ENCODE assay signal across 8 cellular contexts in the genomic region with DNA sequence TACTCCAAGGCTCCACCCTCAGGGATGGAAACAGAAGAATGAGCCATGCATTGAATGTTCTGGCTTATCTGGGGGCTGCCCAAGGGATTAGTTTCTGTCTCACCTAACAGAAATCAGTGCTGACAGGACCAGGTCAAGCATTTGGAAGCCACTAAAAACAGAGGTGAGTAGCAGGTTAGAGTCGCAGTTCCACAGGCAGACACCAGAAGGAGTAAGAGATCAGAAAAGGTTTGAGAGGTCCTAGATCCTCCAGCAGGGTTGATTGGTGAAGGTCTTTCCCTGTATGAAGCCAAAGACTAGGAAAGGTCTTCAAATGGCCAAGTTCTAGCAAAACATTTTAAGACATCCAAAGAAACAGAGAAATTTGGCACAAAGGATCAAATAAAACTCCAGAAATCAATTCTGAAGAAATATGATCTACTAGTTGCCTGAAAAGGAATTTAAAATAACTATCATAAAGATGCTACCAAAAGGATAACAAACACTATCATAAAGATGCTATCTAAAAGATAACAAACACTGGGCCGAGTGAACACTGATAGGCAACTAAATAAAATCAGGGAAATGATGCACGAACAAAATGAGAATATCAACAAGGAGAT. TPM values are rescaled to one million over a fixed set of nuclear protein-coding genes. Genes with fewer than 3 reads are reported as not detected.
DNase-seq lines count a peak whose midpoint lies in the region; ATAC-seq and TF ChIP-seq lines count a peak whose summit lies in the region.

No MANE protein-coding gene starts in this region.

- H3K36me3 ChIP-seq in OCI-LY7 (ENCODE audit: insufficient read depth, low read length): peaks cover 28% of the 10 kb centered on the region
- H3K36me3 ChIP-seq in hepatocyte (replicated peaks; ENCODE audit: insufficient read depth, low read depth): no peaks in the 10 kb centered on the region

- H3K79me2 ChIP-seq in OCI-LY7 (ENCODE audit: insufficient read depth, low read depth, low read length) (no peaks in the 10 kb centered on the region), hepatocyte (no peaks in the 10 kb centered on the region)

- H3K27ac ChIP-seq in HL-60 (replicated peaks) (no peak overlapping the region), OCI-LY7 (ENCODE audit: low read depth, low read length, poor library complexity, severe bottlenecking) (no peak overlapping the region), hepatocyte (no peak overlapping the region)

- ATAC-seq in HG02840 (IDR thresholded peaks at IDR 0.05; ENCODE audit: low FRiP score, unreplicated experiment): no peak

- intact Hi-C loops in OCI-LY7 (cut with micrococcal nuclease; ENCODE audit: unreplicated experiment): loop anchor here (1.0 to 2.0 kb wide), 2 partner anchors 92 to 195 kb away; no protein-coding TSS in a partner anchor

- H3K9me3 ChIP-seq in OCI-LY7 (ENCODE audit: low read length) (peaks cover 42% of the 10 kb centered on the region), hepatocyte (ENCODE audit: low read depth) (peaks cover 11% of the 10 kb centered on the region)

- DNase-seq in DMS 273 treated with DMSO at 0.1 percent for 48 hours (lab: John Stamatoyannopoulos, UW): peak; percentile 20
- DNase-seq in HL-60 (ENCODE audit: low read depth in 1 of 2, low spot score in 1 of 2): peak in 1 of 2 experiments; percentile 9
- peak; percentile 74 for DNase-seq in OCI-LY7 (ENCODE audit: low spot score)
- peak; percentile 45 for DNase-seq in activated naive CD4-positive, alpha-beta T cell treated with Interleukin-2 at 50 U/mL for 16 hours
- DNase-seq in hepatocyte (ENCODE audit: low spot score): peak; percentile 64
- peak in 2 of 3 experiments; percentile 19 to 29 for DNase-seq in stimulated activated CD4-positive, alpha-beta T cell treated with anti-CD3 and anti-CD28 coated beads, TNF-alpha, amount 100 ng/mL, for 24 hours (ENCODE audit: low read depth in 3 of 3)
- no peak for DNase-seq in HuH-7.5 (ENCODE audit: low spot score)

- no peak overlapping the region for H3K4me2 ChIP-seq in OCI-LY7 (ENCODE audit: low read length)
- no peak overlapping the region for H3K4me2 ChIP-seq in hepatocyte

- WGBS in hepatocyte (ENCODE audit: low lambda C conversion rate, missing lambda C conversion rate): 37% methylated on average over 3 of the region's 3 CpGs

- H3K4me1 ChIP-seq in OCI-LY7 (ENCODE audit: insufficient read depth, low read length, poor library complexity, severe bottlenecking): no peaks in the 10 kb centered on the region
- H3K4me1 ChIP-seq in hepatocyte (ENCODE audit: insufficient read depth): no peaks in the 10 kb centered on the region

- H3K9me2 ChIP-seq in OCI-LY7 (ENCODE audit: insufficient read depth, low read length) (no peaks in the 10 kb centered on the region), hepatocyte (replicated peaks; ENCODE audit: insufficient read depth) (no peaks in the 10 kb centered on the region)

- TF ChIP-seq CTCF in HL-60 (IDR thresholded peaks at IDR 0.05; ENCODE audit: insufficient read depth, low read length) (peak; percentile 34), OCI-LY7 (conservative IDR thresholded peaks at IDR 0.05; ENCODE audit: low read length) (peak; percentile 91), hepatocyte (IDR thresholded peaks at IDR 0.05; ENCODE audit: poor library complexity) (peak; percentile 68)

- H3K27me3 ChIP-seq in HL-60 (ENCODE audit: insufficient read depth, poor library complexity, severe bottlenecking) (no peaks in the 10 kb centered on the region), hepatocyte (no peaks in the 10 kb centered on the region)

- POLR2A ChIA-PET in OCI-LY7 (lab: Charles Lee): interaction anchor here (1.1 kb wide), 1 partner anchor 26 kb away, joined by 3 read pairs; no protein-coding TSS in a partner anchor

- BruUV-seq in OCI-LY7 (replicated peaks; lab: Mats Ljungman, UMichigan): no TSS peak

- CTCF ChIA-PET in OCI-LY7 (lab: Charles Lee; ENCODE audit: unreplicated experiment): no interaction called here

- H4K20me1 ChIP-seq in OCI-LY7 (ENCODE audit: insufficient read depth, low read length): no peaks in the 10 kb centered on the region
- H4K20me1 ChIP-seq in hepatocyte (ENCODE audit: insufficient read depth, poor library complexity, severe bottlenecking): no peaks in the 10 kb centered on the region

- H3K4me3 ChIP-seq in HL-60 (replicated peaks; ENCODE audit: insufficient read depth, low read length): no peak overlapping the region
- H3K4me3 ChIP-seq in OCI-LY7 (ENCODE audit: low read depth, low read length, poor library complexity, severe bottlenecking): no peak overlapping the region
- H3K4me3 ChIP-seq in hepatocyte: no peak overlapping the region

- H2AFZ ChIP-seq in OCI-LY7 (ENCODE audit: low read length): no peak overlapping the region
- H2AFZ ChIP-seq in hepatocyte: no peak overlapping the region

RNA-seq across cellular contexts. Expression of gene TTC9, which starts 19.5 kb away (rescaled TPM):
- total RNA-seq in OCI-LY7 (2014; rRNA removed; shearing (Covaris generic)): 8.1 and 11.0 TPM in 2 replicates
- total RNA-seq in OCI-LY7 (2022) (13.0 and 14.1 TPM in 2 replicates), hepatocyte (2.9 and 3.6 TPM in 2 replicates)
- polyA plus RNA-seq in hepatocyte: 3.1 and 4.9 TPM in 2 replicates

RNA-seq across cellular contexts. Expression of gene MED6, which starts 21.8 kb away (rescaled TPM):
- 28.4 and 28.8 TPM in 2 replicates for total RNA-seq in OCI-LY7 (2014; rRNA removed; shearing (Covaris generic))
- total RNA-seq in OCI-LY7 (2022) (57.7 and 59.2 TPM in 2 replicates), hepatocyte (44.3 and 61.7 TPM in 2 replicates)
- 41.1 and 41.7 TPM in 2 replicates for polyA plus RNA-seq in hepatocyte

Comparison
In these comparisons a context has a peak if more than half of its experiments do, and no peak if none do; other contexts are left out.
1. CTCF ChIP-seq: peak in every context shown above with its lines; median percentile 91 in OCI-LY7; 68 in hepatocyte; 34 in HL-60.